22 cellular contexts compared by ENCODE assay signal in the genomic region with DNA sequence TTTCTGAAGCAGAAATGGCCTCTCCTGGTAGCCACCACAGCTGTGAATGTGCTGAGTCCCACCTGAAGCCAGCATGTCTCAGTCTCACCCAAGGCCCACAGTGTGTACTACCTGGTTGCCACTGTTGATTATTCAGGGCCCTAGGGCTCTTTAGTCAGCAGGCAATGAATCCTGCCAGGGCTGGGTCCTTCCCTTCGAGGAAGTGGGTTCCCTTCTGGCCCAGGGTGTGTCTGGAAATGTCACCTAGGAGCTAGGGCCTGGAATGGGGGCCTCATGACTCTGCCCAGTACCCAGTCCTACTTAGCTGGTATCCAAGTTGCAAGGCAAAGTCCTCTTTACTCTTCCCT.
A peak's percentile ranks its signal among the peaks of the same experiment; 100 is the strongest.
DNase-seq lines count a peak whose midpoint lies in the region; ATAC-seq and TF ChIP-seq lines count a peak whose summit lies in the region.
"Had no signal": no experiment of that assay in that cellular context is flagged by ENCODE, and none has a peak within 500 bp of the region (broad histone marks: within the 10 kb centered on the region; RNA-seq: fewer than 3 reads in every experiment).

No MANE protein-coding gene starts in this region.

- H3K36me3 ChIP-seq in GM23338 (ENCODE audit: insufficient read depth) (no peaks in the 10 kb centered on the region), PC-3 (ENCODE audit: low read depth, low read length) (no peaks in the 10 kb centered on the region), esophagus (ENCODE audit: control insufficient read depth in 2 of 2, insufficient read depth in 2 of 2, low read length in 1 of 2) (peaks cover 5 to 6% of the 10 kb centered on the region in 2 donors)

- H3K4me3 ChIP-seq in GM23338 (no peak overlapping the region), PC-3 (ENCODE audit: low read length) (no peak overlapping the region), esophagus (ENCODE audit: low read depth in 1 of 2, low read length in 2 of 2) (no peak overlapping the region)
- H3K4me3 ChIP-seq: A549, GM12878, left ventricle myocardium inferior, psoas muscle had no signal

- H3K9me2 ChIP-seq in GM23338 (ENCODE audit: insufficient read depth) (no peaks in the 10 kb centered on the region), PC-3 (replicated peaks; ENCODE audit: low read length) (no peaks in the 10 kb centered on the region)

- H3K36me3 Mint-ChIP-seq in GM23338 (ENCODE audit: low read depth) (peaks cover 7% of the 10 kb centered on the region; the same call in 2 of the 3 replicates), nephron progenitor cell (ENCODE audit: low read depth) (peaks cover 42% of the 10 kb centered on the region)

- H3K9me3 ChIP-seq in PC-3 (ENCODE audit: low read length) (no peaks in the 10 kb centered on the region), esophagus (ENCODE audit: control insufficient read depth in 2 of 2, insufficient read depth in 1 of 2, low read depth in 1 of 2, low read length in 1 of 2) (no peaks in the 10 kb centered on the region)
- H3K9me3 ChIP-seq: A549, left ventricle myocardium inferior, psoas muscle had no signal

- H3K27me3 Mint-ChIP-seq in GM23338 (ENCODE audit: insufficient read depth, low read depth, poor library complexity) (peaks cover 4% of the 10 kb centered on the region), nephron progenitor cell (ENCODE audit: low read depth, poor library complexity) (no peaks in the 10 kb centered on the region)
- H3K27me3 Mint-ChIP-seq: activated CD4-positive, alpha-beta T cell treated with anti-CD3 and anti-CD28 coated beads, Interleukin-2, amount 10 ng/mL, durations not matched to agents 7 days and 5 days; activated naive CD8-positive, alpha-beta T cell treated with anti-CD3 and anti-CD28 coated beads, Interleukin-2, amount 50 U/mL, for 24 hours; B cell; effector memory CD8-positive, alpha-beta T cell; stimulated activated naive CD8-positive, alpha-beta T cell treated with anti-CD3 and anti-CD28 coated beads, Interleukin-15, Interleukin-2, amounts not matched to agents 100 ng/mL and 50 ng/mL, for 24 hours; T-helper 17 cell had no signal

- H3K4me1 ChIP-seq in GM23338 (ENCODE audit: insufficient read depth) (peaks cover 22% of the 10 kb centered on the region), PC-3 (ENCODE audit: insufficient read depth, low read length) (peaks cover 25% of the 10 kb centered on the region), esophagus (ENCODE audit: control insufficient read depth in 2 of 2, insufficient read depth in 2 of 2, low read length in 1 of 2) (peaks cover 0 to 4% of the 10 kb centered on the region in 2 donors)
- H3K4me1 ChIP-seq: A549, psoas muscle had no signal

- intact Hi-C loops in PC-3 (cut with micrococcal nuclease) (no loop called here), sciatic nerve (cut with DNase I) (no loop called here)

- peak; percentile 10 for ATAC-seq in GM23338
- ATAC-seq in PC-3: peak; percentile 72
- no peak for ATAC-seq in sciatic nerve
- ATAC-seq in GM18909 (IDR thresholded peaks at IDR 0.05; ENCODE audit: poor library complexity, unreplicated experiment): no peak
- ATAC-seq: effector memory CD8-positive, alpha-beta T cell had no signal

- H3K4me2 ChIP-seq in GM23338 (no peak overlapping the region), PC-3 (ENCODE audit: low read length) (peak overlapping the region; percentile 12; the same call in 1 of the 2 replicates)
- H3K4me2 ChIP-seq: A549 had no signal

- no TSS peak for BruUV-seq in PC-3 (replicated peaks; lab: Mats Ljungman, UMichigan)

- TF ChIP-seq CTCF in GM23338 (conservative IDR thresholded peaks at IDR 0.05; ENCODE audit: low read depth in 2 of 2) (no peak), PC-3 (conservative IDR thresholded peaks at IDR 0.05; ENCODE audit: low read depth, low read length) (no peak), nephron progenitor cell (IDR thresholded peaks at IDR 0.05) (no peak)

- no peak overlapping the region for H3K4me3 Mint-ChIP-seq in GM23338
- H3K4me3 Mint-ChIP-seq in nephron progenitor cell: no peak overlapping the region
- H3K4me3 Mint-ChIP-seq: activated CD4-positive, alpha-beta T cell treated with anti-CD3 and anti-CD28 coated beads, Interleukin-2, amount 10 ng/mL, durations not matched to agents 7 days and 5 days; activated naive CD8-positive, alpha-beta T cell treated with anti-CD3 and anti-CD28 coated beads, Interleukin-2, amount 50 U/mL, for 24 hours; B cell; effector memory CD8-positive, alpha-beta T cell; stimulated activated naive CD8-positive, alpha-beta T cell treated with anti-CD3 and anti-CD28 coated beads, Interleukin-15, Interleukin-2, amounts not matched to agents 100 ng/mL and 50 ng/mL, for 24 hours; T-helper 17 cell had no signal

- CTCF ChIA-PET in PC-3 (lab: Charles Lee): interaction anchor here (1.6 kb wide), 1 partner anchor 77 kb away, joined by 11 read pairs; no protein-coding TSS in a partner anchor

- H2AFZ ChIP-seq in GM23338 (no peak overlapping the region), PC-3 (ENCODE audit: low read length) (0 out of 2 replicates have a peak overlapping the region, but pooled peaks have one; percentile 11)

- no peaks in the 10 kb centered on the region for H3K27me3 ChIP-seq in GM23338 (ENCODE audit: insufficient read depth)
- H3K27me3 ChIP-seq in PC-3 (ENCODE audit: low read length): no peaks in the 10 kb centered on the region
- H3K27me3 ChIP-seq in esophagus (ENCODE audit: control insufficient read depth in 1 of 2, insufficient read depth in 2 of 2, low read length in 2 of 2): no peaks in the 10 kb centered on the region

- POLR2A ChIA-PET in PC-3 (lab: Charles Lee; ENCODE audit: unreplicated experiment): interaction anchor here (0.6 kb wide), 1 partner anchor 1118 kb away, joined by 3 read pairs; no protein-coding TSS in a partner anchor

- H3K9ac ChIP-seq in PC-3 (ENCODE audit: low read length): no peak overlapping the region; the same call in 1 of the 2 replicates

- DNase-seq in GM23338 (ENCODE audit: low spot score) (no peak), PC-3 (peak; percentile 62), nephron progenitor cell (no peak), COLO829 (ENCODE audit: low spot score) (no peak), midbrain (lab: John Stamatoyannopoulos, UW) (no peak), sciatic nerve (ENCODE audit: low spot score) (no peak)
- DNase-seq: activated CD4-positive, alpha-beta T cell treated with anti-CD3 and anti-CD28 coated beads, Interleukin-2, amount 10 ng/mL, durations not matched to agents 7 days and 5 days; activated CD8-positive, alpha-beta memory T cell treated with anti-CD3 and anti-CD28 coated beads, Interleukin-2, amount 50 U/mL, for 48 hours; COR-L47; DMS79 treated with DMSO at 0.1 percent for 48 hours; left ventricle myocardium inferior; NCI-H1105; psoas muscle; T-helper 17 cell had no signal

- H4K20me1 ChIP-seq in GM23338 (replicated peaks; ENCODE audit: insufficient read depth) (no peaks in the 10 kb centered on the region), PC-3 (ENCODE audit: low read length) (no peaks in the 10 kb centered on the region)

- no peaks in the 10 kb centered on the region for H3K9me3 Mint-ChIP-seq in GM23338
- H3K9me3 Mint-ChIP-seq in nephron progenitor cell: no peaks in the 10 kb centered on the region
- H3K9me3 Mint-ChIP-seq: activated CD4-positive, alpha-beta T cell treated with anti-CD3 and anti-CD28 coated beads, Interleukin-2, amount 10 ng/mL, durations not matched to agents 7 days and 5 days; activated naive CD8-positive, alpha-beta T cell treated with anti-CD3 and anti-CD28 coated beads, Interleukin-2, amount 50 U/mL, for 24 hours; effector memory CD8-positive, alpha-beta T cell; stimulated activated naive CD8-positive, alpha-beta T cell treated with anti-CD3 and anti-CD28 coated beads, Interleukin-15, Interleukin-2, amounts not matched to agents 100 ng/mL and 50 ng/mL, for 24 hours had no signal

- H3F3A ChIP-seq in GM23338 (replicated peaks; ENCODE audit: low read depth): no peaks in the 10 kb centered on the region
- no peaks in the 10 kb centered on the region for H3F3A ChIP-seq in PC-3 (ENCODE audit: low read length, unreplicated experiment)

- H3K79me2 ChIP-seq in GM23338 (replicated peaks; ENCODE audit: insufficient read depth) (no peaks in the 10 kb centered on the region), PC-3 (ENCODE audit: low read length) (no peaks in the 10 kb centered on the region)

- H3K4me1 Mint-ChIP-seq in GM23338 (peaks cover 18% of the 10 kb centered on the region), nephron progenitor cell (peaks cover 6% of the 10 kb centered on the region)
- H3K4me1 Mint-ChIP-seq: activated CD4-positive, alpha-beta T cell treated with anti-CD3 and anti-CD28 coated beads, Interleukin-2, amount 10 ng/mL, durations not matched to agents 7 days and 5 days; activated naive CD8-positive, alpha-beta T cell treated with anti-CD3 and anti-CD28 coated beads, Interleukin-2, amount 50 U/mL, for 24 hours; B cell had no signal

- WGBS in esophagus, 2 donors: 58 to 68% methylated on average over 1 of the region's 1 CpG

- H3K27ac Mint-ChIP-seq in GM23338 (peak overlapping the region; percentile 11), nephron progenitor cell (peak overlapping the region; percentile 31)
- H3K27ac Mint-ChIP-seq: activated CD4-positive, alpha-beta T cell treated with anti-CD3 and anti-CD28 coated beads, Interleukin-2, amount 10 ng/mL, durations not matched to agents 7 days and 5 days; activated naive CD8-positive, alpha-beta T cell treated with anti-CD3 and anti-CD28 coated beads, Interleukin-2, amount 50 U/mL, for 24 hours; B cell; stimulated activated naive CD8-positive, alpha-beta T cell treated with anti-CD3 and anti-CD28 coated beads, Interleukin-15, Interleukin-2, amounts not matched to agents 100 ng/mL and 50 ng/mL, for 24 hours; T-helper 17 cell had no signal

- H3K27ac ChIP-seq in GM23338 (ENCODE audit: low read depth): 0 out of 2 replicates have a peak overlapping the region, but pooled peaks have one; percentile 12
- peak overlapping the region; percentile 37 for H3K27ac ChIP-seq in PC-3 (ENCODE audit: low read length)
- H3K27ac ChIP-seq in esophagus (ENCODE audit: low read depth in 2 of 2, low read length in 1 of 2): peak overlapping the region; percentile 88 to 91
- H3K27ac ChIP-seq: A549, left ventricle myocardium inferior, psoas muscle had no signal

TF ChIP-seq in GM23338, 12 proteins besides CTCF, POLR2A, EP300 and RAD21 (continues in another document):
- TF ChIP-seq ZNF331 (CRISPR knock-in tag; IDR thresholded peaks at IDR 0.05; ENCODE audit: low read depth) (no peak), CREB1 (CRISPR knock-in tag; IDR thresholded peaks at IDR 0.05; ENCODE audit: low read depth) (no peak)

Comparison
In these comparisons a context has a peak if more than half of its experiments do, and no peak if none do; other contexts are left out.
1. ATAC-seq: peak in GM23338 (single experiment) and PC-3 (single experiment); none in sciatic nerve (single experiment) and GM18909 (single experiment).
2. H3K27ac ChIP-seq: peak in every context shown above with its lines; median percentile 90 in esophagus; 37 in PC-3; 12 in GM23338.